ENCODE assay signal across 8 cellular contexts in genomic region chr15:22811640-22812039, GRCh38. TPM values are rescaled to one million over a fixed set of nuclear protein-coding genes. Genes with fewer than 3 reads are reported as not detected.
A peak's percentile ranks its signal among the peaks of the same experiment; 100 is the strongest.
DNase-seq lines count a peak whose midpoint lies in the region; ATAC-seq and TF ChIP-seq lines count a peak whose summit lies in the region.

No MANE protein-coding gene starts in this region.

- H2AFZ ChIP-seq in GM23338, result no peak overlapping the region

- H3K4me1 Mint-ChIP-seq in GM23338, result peaks cover 4% of the 10 kb centered on the region; the same call in 2 of the 3 replicates

- peaks cover 5% of the 10 kb centered on the region for H3K27me3 Mint-ChIP-seq in GM23338 (ENCODE audit: insufficient read depth, low read depth, poor library complexity)

- H3K4me3 Mint-ChIP-seq in GM23338, result no peak overlapping the region

- peaks cover 10% of the 10 kb centered on the region; the same call in 2 of the 3 replicates for H3K36me3 Mint-ChIP-seq in GM23338 (ENCODE audit: low read depth)

- ATAC-seq in GM23338 (peak; percentile 92), left lobe of liver (peak; percentile 68), HG03378 (IDR thresholded peaks at IDR 0.05; ENCODE audit: unreplicated experiment) (no peak)

- DNase-seq in AG08395 (ENCODE audit: low spot score), result peak; percentile 39
- DNase-seq in GM23338 (ENCODE audit: low spot score), result peak; percentile 72
- DNase-seq in left lobe of liver (ENCODE audit: low spot score), result peak; percentile 49
- no peak for DNase-seq in AML-193 (lab: John Stamatoyannopoulos, UW)
- DNase-seq in cerebellum (ENCODE audit: low spot score), result no peak
- DNase-seq in activated T-cell treated with anti-CD3 and anti-CD28 coated beads, Interleukin-2, amount 50 U/mL, for 1 hour, result no peak

- no peaks in the 10 kb centered on the region for H3K9me3 Mint-ChIP-seq in GM23338

- H3K27ac Mint-ChIP-seq in GM23338, result no peak overlapping the region

- H3K4me2 ChIP-seq in GM23338, result no peak overlapping the region

- H3K27ac ChIP-seq in GM23338 (ENCODE audit: low read depth), result no peak overlapping the region
- H3K27ac ChIP-seq in angular gyrus (ENCODE audit: low read depth, low read length), result peak overlapping the region; percentile 64

- H3K36me3 ChIP-seq in GM23338 (ENCODE audit: insufficient read depth), result no peaks in the 10 kb centered on the region

- peaks cover 14% of the 10 kb centered on the region for H4K20me1 ChIP-seq in GM23338 (replicated peaks; ENCODE audit: insufficient read depth)

- H3K4me3 ChIP-seq in GM23338, result no peak overlapping the region

- peaks cover 28% of the 10 kb centered on the region for H3K79me2 ChIP-seq in GM23338 (replicated peaks; ENCODE audit: insufficient read depth)

- no peaks in the 10 kb centered on the region for H3K9me2 ChIP-seq in GM23338 (ENCODE audit: insufficient read depth)

- H3F3A ChIP-seq in GM23338 (replicated peaks; ENCODE audit: low read depth), result no peaks in the 10 kb centered on the region

- TF ChIP-seq CTCF in GM23338 (conservative IDR thresholded peaks at IDR 0.05; ENCODE audit: low read depth in 2 of 2), result peak; percentile 52 to 65

- H3K27me3 ChIP-seq in GM23338 (ENCODE audit: insufficient read depth), result no peaks in the 10 kb centered on the region

- no peaks in the 10 kb centered on the region for H3K4me1 ChIP-seq in GM23338 (ENCODE audit: insufficient read depth)

TF ChIP-seq in GM23338, 12 proteins besides CTCF, POLR2A, EP300 and RAD21:
- TF ChIP-seq ZNF114 (CRISPR knock-in tag; IDR thresholded peaks at IDR 0.05) (no peak), ZNF331 (CRISPR knock-in tag; IDR thresholded peaks at IDR 0.05; ENCODE audit: low read depth) (no peak)

RNA-seq across cellular contexts. Expression of gene NIPA1, which starts 25.2 kb away (rescaled TPM):
- total RNA-seq in GM23338 (2014; rRNA removed; shearing (Covaris generic)), result 10.4 and 14.7 TPM in 2 replicates
- polyA plus RNA-seq in GM23338 (2016; fragmentation: Nextera tagmentation; extraction: Ambion mirVana), result 3.1 and 3.5 TPM in 2 replicates
- total RNA-seq in left lobe of liver (9.8 TPM), cerebellum (23.6 TPM)

RNA-seq across cellular contexts. Expression of gene NIPA2, which starts 26.8 kb away (rescaled TPM):
- 96.2 and 105 TPM in 2 replicates for total RNA-seq in GM23338 (2014; rRNA removed; shearing (Covaris generic))
- 30.2 and 35.0 TPM in 2 replicates for polyA plus RNA-seq in GM23338 (2016; fragmentation: Nextera tagmentation; extraction: Ambion mirVana)
- total RNA-seq in left lobe of liver, result 18.1 TPM
- total RNA-seq in cerebellum, result 45.6 TPM

Comparison
In these comparisons a context has a peak if more than half of its experiments do, and no peak if none do; other contexts are left out.
1. DNase-seq: peak in AG08395 (single experiment), GM23338 (single experiment) and left lobe of liver (single experiment); none in AML-193 (0 of 2), cerebellum (single experiment) and activated T-cell treated with anti-CD3 and anti-CD28 coated beads, Interleukin-2, amount 50 U/mL, for 1 hour (single experiment).